In genomic region chr13:90395348-90395747, GRCh38 we compare ENCODE assay signal across 6 cellular contexts.
"Had no signal": no experiment of that assay in that cellular context is flagged by ENCODE, and none has a peak within 500 bp of the region (broad histone marks: within the 10 kb centered on the region; RNA-seq: fewer than 3 reads in every experiment).

No MANE protein-coding gene starts in this region.

- ATAC-seq: HepG2 had no signal

- FAIRE-seq: HepG2, HTR-8/SVneo had no signal

- H3K4me2 ChIP-seq: KMS-11 had no signal

- H3K27ac ChIP-seq: HL-60, KMS-11 had no signal

- H3K9ac ChIP-seq: KMS-11 had no signal

- DNase-seq: KBM-7, KG1 had no signal
